15 cellular contexts compared by ENCODE assay signal in genomic region chr17:81865358-81865732, GRCh38. TPM values are rescaled to one million over a fixed set of nuclear protein-coding genes. Genes with fewer than 3 reads are reported as not detected.
A peak's percentile ranks its signal among the peaks of the same experiment; 100 is the strongest.
DNase-seq lines count a peak whose midpoint lies in the region; ATAC-seq and TF ChIP-seq lines count a peak whose summit lies in the region.
"Had no signal": no experiment of that assay in that cellular context is flagged by ENCODE, and none has a peak within 500 bp of the region (broad histone marks: within the 10 kb centered on the region; RNA-seq: fewer than 3 reads in every experiment).

No MANE protein-coding gene starts in this region.

- no peak overlapping the region for H3K4me3 Mint-ChIP-seq in CD4-positive, alpha-beta T cell
- H3K4me3 Mint-ChIP-seq in T-helper 17 cell, result peak overlapping the region; percentile 65

- TF ChIP-seq POLR2A in prostate gland (IDR thresholded peaks at IDR 0.05), result no peak

- peaks cover 51% of the 10 kb centered on the region for H3K36me3 Mint-ChIP-seq in CD4-positive, alpha-beta T cell (ENCODE audit: low read depth)
- peaks cover 2% of the 10 kb centered on the region for H3K36me3 Mint-ChIP-seq in T-helper 17 cell (ENCODE audit: low read depth)

- no peak overlapping the region for H3K4me2 ChIP-seq in mesenchymal stem cell (ENCODE audit: low read length, poor library complexity, severe bottlenecking)

- H2AK5ac ChIP-seq in mesenchymal stem cell (ENCODE audit: low read length, severe bottlenecking), result no peak overlapping the region

- peaks cover 41 to 64% of the 10 kb centered on the region in 2 experiments for H3K36me3 ChIP-seq in mesenchymal stem cell (ENCODE audit: control insufficient read depth in 1 of 2, insufficient read depth in 2 of 2, low read depth in 1 of 2, low read length in 2 of 2)
- peaks cover 0 to 10% of the 10 kb centered on the region in 2 donors for H3K36me3 ChIP-seq in prostate gland

- TF ChIP-seq CTCF in 22Rv1 (IDR thresholded peaks at IDR 0.05) (no peak), prostate gland (IDR thresholded peaks at IDR 0.05) (no peak)
- no peak for TF ChIP-seq CTCF in CD4-positive, alpha-beta T cell (IDR thresholded peaks at IDR 0.05)

- DNase-seq in CD4-positive, alpha-beta T cell, result no peak
- DNase-seq in T-helper 17 cell (no peak), mesenchymal stem cell (no peak), prostate gland (ENCODE audit: low spot score) (no peak), NCI-H774 (lab: John Stamatoyannopoulos, UW) (no peak)
- DNase-seq: activated CD4-positive, CD25-positive, alpha-beta regulatory T cell; NCI-H1092; stimulated activated CD4-positive, alpha-beta T cell treated with anti-CD3 and anti-CD28 coated beads, Interleukin-4, amount 100 ng/mL, for 1 hour had no signal

- H3K14ac ChIP-seq in mesenchymal stem cell (ENCODE audit: low read length in 2 of 2), result no peak overlapping the region

- H3K27me3 Mint-ChIP-seq in CD4-positive, alpha-beta T cell, result no peaks in the 10 kb centered on the region
- H3K27me3 Mint-ChIP-seq in T-helper 17 cell, result no peaks in the 10 kb centered on the region

- CTCF ChIA-PET in CD4-positive, alpha-beta T cell (lab: Charles Lee), result no interaction called here

- no peak overlapping the region for H3K18ac ChIP-seq in mesenchymal stem cell (ENCODE audit: low read depth in 1 of 2, low read length in 2 of 2)

- H2BK120ac ChIP-seq in mesenchymal stem cell (ENCODE audit: low read depth, low read length), result no peak overlapping the region

- H4K91ac ChIP-seq in mesenchymal stem cell (ENCODE audit: low read length), result no peak overlapping the region

- H3K27ac ChIP-seq in 22Rv1 (peak overlapping the region; percentile 99), mesenchymal stem cell (ENCODE audit: low read length, poor library complexity, severe bottlenecking) (no peak overlapping the region), prostate gland (no peak overlapping the region)
- no peak overlapping the region for H3K27ac ChIP-seq in CD4-positive, alpha-beta T cell (ENCODE audit: low read depth, low read length)
- H3K27ac ChIP-seq: vagina had no signal

- H3K9ac ChIP-seq in mesenchymal stem cell (ENCODE audit: low read length), result no peak overlapping the region

- H2AFZ ChIP-seq in mesenchymal stem cell (ENCODE audit: low read depth, low read length), result no peak overlapping the region

- H3K4ac ChIP-seq in mesenchymal stem cell (ENCODE audit: low read depth in 1 of 2, low read length in 2 of 2), result no peak overlapping the region

- H2BK5ac ChIP-seq in mesenchymal stem cell (ENCODE audit: low read depth, low read length, poor library complexity, severe bottlenecking), result no peak overlapping the region

- no peak overlapping the region for H3K23ac ChIP-seq in mesenchymal stem cell (ENCODE audit: low read length in 2 of 2)

- H4K8ac ChIP-seq in mesenchymal stem cell (ENCODE audit: low read length), result peak overlapping the region; percentile 62

- no peak overlapping the region for H2BK15ac ChIP-seq in mesenchymal stem cell (ENCODE audit: low read depth, poor library complexity, severe bottlenecking)

- intact Hi-C loops in CD4-positive, alpha-beta T cell (cut with DNase I, micrococcal nuclease), result loop anchor here in 1 of 2 experiments (10.0 kb wide), 1 partner anchor 351 kb away; the partner anchor contains the start of gene ACTG1
- intact Hi-C loops in prostate gland (cut with DNase I), result no loop called here

- H3K79me1 ChIP-seq in mesenchymal stem cell (replicated peaks; ENCODE audit: low read length, poor library complexity, severe bottlenecking), result peaks cover 10% of the 10 kb centered on the region

- H3K9me3 ChIP-seq in CD4-positive, alpha-beta T cell (ENCODE audit: control insufficient read depth, low read length), result no peaks in the 10 kb centered on the region
- no peaks in the 10 kb centered on the region for H3K9me3 ChIP-seq in T-helper 17 cell (ENCODE audit: control insufficient read depth, low read length, poor library complexity, severe bottlenecking)
- no peaks in the 10 kb centered on the region for H3K9me3 ChIP-seq in mesenchymal stem cell (ENCODE audit: control insufficient read depth, low read length)
- no peaks in the 10 kb centered on the region for H3K9me3 ChIP-seq in prostate gland
- H3K9me3 ChIP-seq: vagina had no signal

- over 99% methylated on average over 8 of the region's 8 CpGs for WGBS in mesenchymal stem cell
- WGBS in prostate gland, result 91% methylated on average over 8 of the region's 8 CpGs

- ATAC-seq in CD4-positive, alpha-beta T cell (ENCODE audit: poor library complexity), result no peak
- ATAC-seq in T-helper 17 cell (no peak), GM18502 (IDR thresholded peaks at IDR 0.05; ENCODE audit: poor library complexity, unreplicated experiment) (no peak), HG02981 (IDR thresholded peaks at IDR 0.05; ENCODE audit: unreplicated experiment) (no peak)

- H3K4me3 ChIP-seq in mesenchymal stem cell (ENCODE audit: insufficient read depth in 1 of 2, low read depth in 1 of 2, low read length in 2 of 2) (no peak overlapping the region), prostate gland (no peak overlapping the region)
- H3K4me3 ChIP-seq: vagina had no signal

- POLR2A ChIA-PET in CD4-positive, alpha-beta T cell (lab: Charles Lee), result interaction anchor here (1.1 to 2.2 kb wide), 2 partner anchors 27 to 162 kb away, joined by 4 to 10 read pairs; partner anchors contain the start of gene MRPL12

- no peak overlapping the region for H2BK12ac ChIP-seq in mesenchymal stem cell (ENCODE audit: low read length in 2 of 2)

- H3K27ac Mint-ChIP-seq in CD4-positive, alpha-beta T cell, result peak overlapping the region; percentile 84
- H3K27ac Mint-ChIP-seq in T-helper 17 cell, result peak overlapping the region; percentile 97

- peaks cover 37% of the 10 kb centered on the region for H3K4me1 Mint-ChIP-seq in CD4-positive, alpha-beta T cell (ENCODE audit: low read depth)
- H3K4me1 Mint-ChIP-seq in T-helper 17 cell, result peaks cover 31% of the 10 kb centered on the region

- H3K9me3 Mint-ChIP-seq in CD4-positive, alpha-beta T cell, result no peaks in the 10 kb centered on the region

- H3K4me1 ChIP-seq in mesenchymal stem cell (ENCODE audit: control insufficient read depth, insufficient read depth, low read depth, low read length) (peaks cover 63% of the 10 kb centered on the region), prostate gland (replicated peaks) (peaks cover 20% of the 10 kb centered on the region)

- H3K27me3 ChIP-seq in CD4-positive, alpha-beta T cell (ENCODE audit: control insufficient read depth, insufficient read depth, low read length), result no peaks in the 10 kb centered on the region
- H3K27me3 ChIP-seq in mesenchymal stem cell (ENCODE audit: control insufficient read depth in 1 of 2, insufficient read depth in 1 of 2, low read length in 2 of 2), result no peaks in the 10 kb centered on the region
- H3K27me3 ChIP-seq in prostate gland (replicated peaks; ENCODE audit: insufficient read depth), result no peaks in the 10 kb centered on the region
- H3K27me3 ChIP-seq: vagina had no signal

RNA-seq across cellular contexts. Expression of gene P4HB, which starts 5.0 kb away (rescaled TPM):
- 100 to 1,000 TPM; 223 to 233 TPM for total RNA-seq in CD4-positive, alpha-beta T cell
- total RNA-seq in T-helper 17 cell (100 to 1,000 TPM; 281 to 320 TPM), prostate gland (1,000 to 10,000 TPM in 1 of 2 donors, 100 to 1,000 TPM in 1; 509 to 2,101 TPM)
- 1,896 TPM for polyA plus RNA-seq in mesenchymal stem cell (2013, experiment 1 of 2)
- polyA plus RNA-seq in mesenchymal stem cell (2013, experiment 2 of 2), result 1,944 TPM

RNA-seq across cellular contexts. Expression of gene ARHGDIA, which starts 5.8 kb away (rescaled TPM):
- total RNA-seq in CD4-positive, alpha-beta T cell, result 100 to 1,000 TPM; 706 to 715 TPM
- total RNA-seq in T-helper 17 cell (100 to 1,000 TPM; 564 to 643 TPM), prostate gland (100 to 1,000 TPM; 193 to 274 TPM)
- polyA plus RNA-seq in mesenchymal stem cell (2013, experiment 1 of 2), result 494 TPM
- 496 TPM for polyA plus RNA-seq in mesenchymal stem cell (2013, experiment 2 of 2)

RNA-seq across cellular contexts. Expression of gene ALYREF, which starts 26.0 kb away (rescaled TPM):
- total RNA-seq in CD4-positive, alpha-beta T cell, result 100 to 1,000 TPM in 1 of 2 experiments, 10 to 100 TPM in 1; 93.3 to 101 TPM
- 10 to 100 TPM; 79.9 to 88.8 TPM for total RNA-seq in T-helper 17 cell
- polyA plus RNA-seq in mesenchymal stem cell (2013, experiment 1 of 2), result 44.0 TPM
- polyA plus RNA-seq in mesenchymal stem cell (2013, experiment 2 of 2), result 42.6 TPM
- 100 to 1,000 TPM in 1 of 2 donors, 10 to 100 TPM in 1; 83.9 to 108 TPM for total RNA-seq in prostate gland

RNA-seq across cellular contexts. Expression of gene ANAPC11, which starts 26.2 kb away (rescaled TPM):
- total RNA-seq in CD4-positive, alpha-beta T cell, result 10 to 100 TPM; 27.9 to 28.9 TPM
- 10 to 100 TPM; 32.8 to 36.2 TPM for total RNA-seq in T-helper 17 cell
- 263 TPM for polyA plus RNA-seq in mesenchymal stem cell (2013, experiment 1 of 2)
- polyA plus RNA-seq in mesenchymal stem cell (2013, experiment 2 of 2), result 272 TPM
- total RNA-seq in prostate gland, result 100 to 1,000 TPM; 128 to 278 TPM

RNA-seq across cellular contexts. Expression of gene PPP1R27, which starts 30.5 kb away (rescaled TPM):
- not detected for total RNA-seq in CD4-positive, alpha-beta T cell
- total RNA-seq in T-helper 17 cell, result not detected
- 0.11 TPM for polyA plus RNA-seq in mesenchymal stem cell (2013, experiment 1 of 2)
- polyA plus RNA-seq in mesenchymal stem cell (2013, experiment 2 of 2), result 0.12 TPM
- total RNA-seq in prostate gland, result 1 to 10 TPM in 1 of 2 donors, not detected in 1; 1.6 TPM
- total RNA-seq: G401, mucosa of gallbladder, vagina had no signal
- polyA plus RNA-seq: BJ had no signal
